ENCODE assay signal across 20 cellular contexts in the genomic region with DNA sequence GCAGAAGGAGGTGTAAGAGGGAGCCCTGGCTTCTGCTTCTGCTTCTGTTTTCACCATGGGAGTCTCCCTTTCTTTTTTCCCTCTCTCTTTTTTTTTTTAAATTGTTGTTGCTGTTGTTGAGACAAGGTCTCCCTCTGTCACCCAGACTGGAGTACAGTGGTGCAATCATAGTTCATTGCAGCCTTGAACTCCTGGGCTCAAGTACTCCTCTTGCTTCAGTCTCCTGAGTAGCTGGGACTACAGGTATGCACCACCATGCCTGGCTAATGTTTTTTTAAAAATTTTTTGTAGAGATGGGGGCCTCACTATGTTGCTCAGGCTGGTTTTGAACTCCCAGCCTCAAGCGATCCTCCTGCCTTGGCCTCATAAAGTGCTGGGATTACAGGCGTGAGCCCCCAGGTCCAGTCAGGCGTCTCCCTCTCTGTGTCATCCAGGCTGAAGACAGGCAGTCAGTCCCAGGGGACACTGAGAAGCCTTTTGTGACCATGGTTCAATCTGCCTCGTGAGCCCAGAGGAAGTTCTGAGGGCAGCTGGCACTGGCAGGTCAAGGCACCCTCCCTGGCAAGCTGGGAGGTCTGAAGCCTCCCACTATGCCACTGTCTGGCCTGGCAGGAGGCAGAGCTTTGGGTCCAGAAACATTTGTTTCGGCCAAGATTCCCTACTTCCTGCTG. TPM values are rescaled to one million over a fixed set of nuclear protein-coding genes. Genes with fewer than 3 reads are reported as not detected.
DNase-seq lines count a peak whose midpoint lies in the region; ATAC-seq and TF ChIP-seq lines count a peak whose summit lies in the region.
"Had no signal": no experiment of that assay in that cellular context is flagged by ENCODE, and none has a peak within 500 bp of the region (broad histone marks: within the 10 kb centered on the region; RNA-seq: fewer than 3 reads in every experiment).

No MANE protein-coding gene starts in this region.

- ATAC-seq in GM21825 (IDR thresholded peaks at IDR 0.05; ENCODE audit: unreplicated experiment) (peak; percentile 72), activated B cell treated with CpG ODN at 0.5 μM for 24 hours (ENCODE audit: low read depth) (peak; percentile 72), HG03095 (IDR thresholded peaks at IDR 0.05; ENCODE audit: unreplicated experiment) (no peak)
- ATAC-seq in naive thymus-derived CD4-positive, alpha-beta T cell: peak; percentile 22
- ATAC-seq: GM23338 had no signal

- H3K4me1 ChIP-seq in BLaER1: peaks cover 60% of the 10 kb centered on the region
- H3K4me1 ChIP-seq in naive thymus-derived CD4-positive, alpha-beta T cell (ENCODE audit: control insufficient read depth in 2 of 2, insufficient read depth in 2 of 2, low read length in 2 of 2): no peaks in the 10 kb centered on the region

- no peak for TF ChIP-seq CTCF in activated B cell treated with CpG ODN at 0.5 μM for 24 hours (IDR thresholded peaks at IDR 0.05)

- no peaks in the 10 kb centered on the region for H3K27me3 Mint-ChIP-seq in activated B cell treated with CpG ODN at 0.5 μM for 24 hours
- no peaks in the 10 kb centered on the region for H3K27me3 Mint-ChIP-seq in naive thymus-derived CD4-positive, alpha-beta T cell
- no peaks in the 10 kb centered on the region for H3K27me3 Mint-ChIP-seq in activated CD4-positive, alpha-beta memory T cell treated with anti-CD3 and anti-CD28 coated beads, Interleukin-2, amount 10 ng/mL, durations not matched to agents 7 days and 5 days
- no peaks in the 10 kb centered on the region for H3K27me3 Mint-ChIP-seq in activated T-helper 1 cell treated with anti-CD3 and anti-CD28 coated beads, Interleukin-12 subunit alpha, Interleukin-12 subunit beta, Interleukin-2, Interleukin-4 antibody, amounts not matched to agents 30 ng/mL and 10 ng/mL and 1 ng/mL, durations not matched to agents 14 hours and 24 hours and 36 hours (ENCODE audit: insufficient read depth)
- H3K27me3 Mint-ChIP-seq: CD4-positive, alpha-beta T cell had no signal

- intact Hi-C loops in activated B cell treated with CpG ODN at 0.5 μM for 24 hours (cut with micrococcal nuclease): loop anchor here (1.0 kb wide), 1 partner anchor 14 kb away; no protein-coding TSS in a partner anchor
- intact Hi-C loops in naive thymus-derived CD4-positive, alpha-beta T cell (cut with micrococcal nuclease): no loop called here
- intact Hi-C loops in activated T-helper 1 cell treated with anti-CD3 and anti-CD28 coated beads, Interleukin-12 subunit alpha, Interleukin-12 subunit beta, Interleukin-2, Interleukin-4 antibody, amounts not matched to agents 30 ng/mL and 10 ng/mL and 1 ng/mL, durations not matched to agents 14 hours and 24 hours and 36 hours (cut with micrococcal nuclease): no loop called here

- no peak overlapping the region for H3K4me3 Mint-ChIP-seq in activated B cell treated with CpG ODN at 0.5 μM for 24 hours
- H3K4me3 Mint-ChIP-seq in naive thymus-derived CD4-positive, alpha-beta T cell: no peak overlapping the region
- no peak overlapping the region for H3K4me3 Mint-ChIP-seq in activated CD4-positive, alpha-beta memory T cell treated with anti-CD3 and anti-CD28 coated beads, Interleukin-2, amount 10 ng/mL, durations not matched to agents 7 days and 5 days
- H3K4me3 Mint-ChIP-seq in activated T-helper 1 cell treated with anti-CD3 and anti-CD28 coated beads, Interleukin-12 subunit alpha, Interleukin-12 subunit beta, Interleukin-2, Interleukin-4 antibody, amounts not matched to agents 30 ng/mL and 10 ng/mL and 1 ng/mL, durations not matched to agents 14 hours and 24 hours and 36 hours: no peak overlapping the region
- H3K4me3 Mint-ChIP-seq: CD4-positive, alpha-beta T cell; GM23338 had no signal

- H3K9ac ChIP-seq in BLaER1: peak overlapping the region; percentile 6; the same call in 1 of the 2 replicates

- no peaks in the 10 kb centered on the region for H3K9me3 ChIP-seq in BLaER1
- H3K9me3 ChIP-seq in naive thymus-derived CD4-positive, alpha-beta T cell (ENCODE audit: control insufficient read depth in 2 of 3, low read length in 3 of 3): no peaks in the 10 kb centered on the region
- H3K9me3 ChIP-seq: SJCRH30 had no signal

- POLR2A ChIA-PET in activated B cell treated with CpG ODN at 0.5 μM for 24 hours (lab: Charles Lee): interaction anchor here (1.2 kb wide), 1 partner anchor 38 kb away, joined by 3 read pairs; no protein-coding TSS in a partner anchor
- POLR2A ChIA-PET in naive thymus-derived CD4-positive, alpha-beta T cell (lab: Charles Lee): no interaction called here
- POLR2A ChIA-PET in activated CD4-positive, alpha-beta memory T cell treated with anti-CD3 and anti-CD28 coated beads, Interleukin-2, amount 10 ng/mL, durations not matched to agents 7 days and 5 days (lab: Charles Lee): no interaction called here

- no peak overlapping the region for H3K27ac ChIP-seq in BLaER1
- H3K27ac ChIP-seq in naive thymus-derived CD4-positive, alpha-beta T cell (ENCODE audit: low read depth, low read length): no peak overlapping the region
- H3K27ac ChIP-seq: RWPE1, SJCRH30 had no signal

- CTCF ChIA-PET in activated B cell treated with CpG ODN at 0.5 μM for 24 hours (lab: Charles Lee): interaction anchor here (1.4 kb wide), 1 partner anchor 52 kb away, joined by 3 read pairs; no protein-coding TSS in a partner anchor
- CTCF ChIA-PET in naive thymus-derived CD4-positive, alpha-beta T cell (lab: Charles Lee): interaction anchor here (0.6 kb wide), 1 partner anchor 15 kb away, joined by 5 read pairs; no protein-coding TSS in a partner anchor
- CTCF ChIA-PET in activated CD4-positive, alpha-beta memory T cell treated with anti-CD3 and anti-CD28 coated beads, Interleukin-2, amount 10 ng/mL, durations not matched to agents 7 days and 5 days (lab: Charles Lee): no interaction called here

- H3K27me3 ChIP-seq in BLaER1: no peaks in the 10 kb centered on the region
- H3K27me3 ChIP-seq in naive thymus-derived CD4-positive, alpha-beta T cell (ENCODE audit: control insufficient read depth in 2 of 2, insufficient read depth in 2 of 2, low read length in 2 of 2): no peaks in the 10 kb centered on the region
- H3K27me3 ChIP-seq: SJCRH30 had no signal

- DNase-seq in activated B cell treated with CpG ODN at 0.5 μM for 24 hours: no peak
- DNase-seq in naive thymus-derived CD4-positive, alpha-beta T cell: no peak
- DNase-seq in activated CD4-positive, alpha-beta memory T cell treated with anti-CD3 and anti-CD28 coated beads, Interleukin-2, amount 10 ng/mL, durations not matched to agents 7 days and 5 days: no peak
- DNase-seq in NCI-H2171 (lab: John Stamatoyannopoulos, UW): no peak
- DNase-seq in activated T-helper 1 cell treated with anti-CD3 and anti-CD28 coated beads, Interleukin-12 subunit alpha, Interleukin-12 subunit beta, Interleukin-2, Interleukin-4 antibody, amounts not matched to agents 30 ng/mL and 10 ng/mL and 1 ng/mL, durations not matched to agents 14 hours and 24 hours and 36 hours (ENCODE audit: low spot score): no peak
- DNase-seq: Calu3; CD4-positive, alpha-beta T cell; KBM-7; NCI-H187; NCI-H446 treated with DMSO at 0.1 percent for 48 hours; OCI-M1; SJCRH30; SW 1271 had no signal

- no peaks in the 10 kb centered on the region for H3K36me3 Mint-ChIP-seq in activated B cell treated with CpG ODN at 0.5 μM for 24 hours (ENCODE audit: low read depth)
- H3K36me3 Mint-ChIP-seq in naive thymus-derived CD4-positive, alpha-beta T cell: peaks cover 0 to 22% (median 5%) of the 10 kb centered on the region in 5 donors
- no peaks in the 10 kb centered on the region for H3K36me3 Mint-ChIP-seq in activated CD4-positive, alpha-beta memory T cell treated with anti-CD3 and anti-CD28 coated beads, Interleukin-2, amount 10 ng/mL, durations not matched to agents 7 days and 5 days (ENCODE audit: low read depth)
- no peaks in the 10 kb centered on the region for H3K36me3 Mint-ChIP-seq in activated T-helper 1 cell treated with anti-CD3 and anti-CD28 coated beads, Interleukin-12 subunit alpha, Interleukin-12 subunit beta, Interleukin-2, Interleukin-4 antibody, amounts not matched to agents 30 ng/mL and 10 ng/mL and 1 ng/mL, durations not matched to agents 14 hours and 24 hours and 36 hours (ENCODE audit: low read depth)

- peaks cover 4% of the 10 kb centered on the region; the same call in 1 of the 2 replicates for H3K36me3 ChIP-seq in BLaER1
- no peaks in the 10 kb centered on the region for H3K36me3 ChIP-seq in naive thymus-derived CD4-positive, alpha-beta T cell (ENCODE audit: control insufficient read depth in 2 of 3, insufficient read depth in 3 of 3, low read length in 3 of 3)
- H3K36me3 ChIP-seq: SJCRH30 had no signal

- peak overlapping the region; percentile 76 for H3K4me2 ChIP-seq in BLaER1
- H3K4me2 ChIP-seq: GM23338 had no signal

- no peak overlapping the region for H3K27ac Mint-ChIP-seq in activated B cell treated with CpG ODN at 0.5 μM for 24 hours
- no peak overlapping the region for H3K27ac Mint-ChIP-seq in naive thymus-derived CD4-positive, alpha-beta T cell
- H3K27ac Mint-ChIP-seq in activated CD4-positive, alpha-beta memory T cell treated with anti-CD3 and anti-CD28 coated beads, Interleukin-2, amount 10 ng/mL, durations not matched to agents 7 days and 5 days: no peak overlapping the region
- no peak overlapping the region for H3K27ac Mint-ChIP-seq in activated T-helper 1 cell treated with anti-CD3 and anti-CD28 coated beads, Interleukin-12 subunit alpha, Interleukin-12 subunit beta, Interleukin-2, Interleukin-4 antibody, amounts not matched to agents 30 ng/mL and 10 ng/mL and 1 ng/mL, durations not matched to agents 14 hours and 24 hours and 36 hours
- H3K27ac Mint-ChIP-seq: CD4-positive, alpha-beta T cell; GM23338 had no signal

- peaks cover 48% of the 10 kb centered on the region for H4K20me1 ChIP-seq in BLaER1

- peaks cover 3% of the 10 kb centered on the region for H3K9me3 Mint-ChIP-seq in activated B cell treated with CpG ODN at 0.5 μM for 24 hours
- peaks cover 0 to 2% (median 0%) of the 10 kb centered on the region in 11 donors for H3K9me3 Mint-ChIP-seq in naive thymus-derived CD4-positive, alpha-beta T cell
- no peaks in the 10 kb centered on the region for H3K9me3 Mint-ChIP-seq in activated CD4-positive, alpha-beta memory T cell treated with anti-CD3 and anti-CD28 coated beads, Interleukin-2, amount 10 ng/mL, durations not matched to agents 7 days and 5 days
- no peaks in the 10 kb centered on the region for H3K9me3 Mint-ChIP-seq in activated T-helper 1 cell treated with anti-CD3 and anti-CD28 coated beads, Interleukin-12 subunit alpha, Interleukin-12 subunit beta, Interleukin-2, Interleukin-4 antibody, amounts not matched to agents 30 ng/mL and 10 ng/mL and 1 ng/mL, durations not matched to agents 14 hours and 24 hours and 36 hours
- H3K9me3 Mint-ChIP-seq: CD4-positive, alpha-beta T cell; GM23338 had no signal

- H3K4me3 ChIP-seq in BLaER1: no peak overlapping the region
- no peak overlapping the region for H3K4me3 ChIP-seq in naive thymus-derived CD4-positive, alpha-beta T cell (ENCODE audit: low read length)
- H3K4me3 ChIP-seq: GM23338, SJCRH30 had no signal

- H3K4me1 Mint-ChIP-seq in activated B cell treated with CpG ODN at 0.5 μM for 24 hours: peaks cover 20% of the 10 kb centered on the region
- H3K4me1 Mint-ChIP-seq in naive thymus-derived CD4-positive, alpha-beta T cell: peaks cover 0 to 6% (median 0%) of the 10 kb centered on the region in 7 donors
- H3K4me1 Mint-ChIP-seq in activated CD4-positive, alpha-beta memory T cell treated with anti-CD3 and anti-CD28 coated beads, Interleukin-2, amount 10 ng/mL, durations not matched to agents 7 days and 5 days: peaks cover 3% of the 10 kb centered on the region
- no peaks in the 10 kb centered on the region for H3K4me1 Mint-ChIP-seq in activated T-helper 1 cell treated with anti-CD3 and anti-CD28 coated beads, Interleukin-12 subunit alpha, Interleukin-12 subunit beta, Interleukin-2, Interleukin-4 antibody, amounts not matched to agents 30 ng/mL and 10 ng/mL and 1 ng/mL, durations not matched to agents 14 hours and 24 hours and 36 hours (ENCODE audit: low read depth)
- H3K4me1 Mint-ChIP-seq: GM23338 had no signal

RNA-seq across cellular contexts. Expression of gene NPFFR1, which starts 33.6 kb away (rescaled TPM):
- not detected in 2 replicates for total RNA-seq in activated B cell treated with CpG ODN at 0.5 μM for 24 hours
- total RNA-seq in naive thymus-derived CD4-positive, alpha-beta T cell: under 1 TPM in 1 of 5 experiments, not detected in 4; 0.05 TPM
- not detected for polyA plus RNA-seq in naive thymus-derived CD4-positive, alpha-beta T cell
- total RNA-seq in activated CD4-positive, alpha-beta memory T cell treated with anti-CD3 and anti-CD28 coated beads, Interleukin-2, amount 10 ng/mL, durations not matched to agents 7 days and 5 days: not detected
- total RNA-seq in activated T-helper 1 cell treated with anti-CD3 and anti-CD28 coated beads, Interleukin-12 subunit alpha, Interleukin-12 subunit beta, Interleukin-2, Interleukin-4 antibody, amounts not matched to agents 30 ng/mL and 10 ng/mL and 1 ng/mL, durations not matched to agents 14 hours and 24 hours and 36 hours: not detected in 2 replicates
- total RNA-seq: Daoy, M059J, SJCRH30 had no signal
